Comparison of ENCODE assay signal across 17 cellular contexts in the genomic region with DNA sequence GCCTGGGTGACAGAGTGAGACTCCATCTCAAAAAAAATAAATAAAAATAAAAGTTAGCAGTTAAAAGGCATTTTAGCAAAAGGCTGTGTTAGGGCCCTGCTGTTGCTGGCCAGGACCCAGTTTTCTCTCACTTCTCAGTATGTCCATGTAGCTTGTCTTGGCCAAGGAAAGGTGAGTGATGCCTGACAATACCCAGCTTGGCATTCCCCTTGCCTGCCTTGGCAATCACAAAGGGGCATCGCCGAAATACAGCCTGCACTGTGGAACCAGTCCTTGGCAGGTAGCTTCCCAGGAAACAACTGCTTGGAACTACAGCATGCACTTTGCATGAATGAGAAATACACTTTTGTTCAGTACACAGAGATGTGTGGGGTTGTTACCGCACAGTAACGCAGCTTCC.
DNase-seq lines count a peak whose midpoint lies in the region; ATAC-seq and TF ChIP-seq lines count a peak whose summit lies in the region.
"Had no signal": no experiment of that assay in that cellular context is flagged by ENCODE, and none has a peak within 500 bp of the region (broad histone marks: within the 10 kb centered on the region; RNA-seq: fewer than 3 reads in every experiment).

No MANE protein-coding gene starts in this region.

- 67 to 72% (median 69%) methylated on average over 4 of the region's 4 CpGs for WGBS in heart left ventricle, 4 donors
- WGBS in heart right ventricle, 2 donors = 67 to 73% methylated on average over 4 of the region's 4 CpGs
- WGBS in spleen, 5 donors = 77 to 97% (median 93%) methylated on average over 4 of the region's 4 CpGs

- H3K27ac ChIP-seq in heart left ventricle (no peak overlapping the region), left ventricle myocardium inferior (replicated peaks) (no peak overlapping the region), heart right ventricle (no peak overlapping the region), spleen (no peak overlapping the region)

- H3K9me3 ChIP-seq in heart left ventricle (no peaks in the 10 kb centered on the region), left ventricle myocardium inferior (replicated peaks) (no peaks in the 10 kb centered on the region), heart right ventricle (peaks cover 0 to 4% (median 0%) of the 10 kb centered on the region in 11 donors), spleen (no peaks in the 10 kb centered on the region)
- H3K9me3 ChIP-seq: HAP-1 had no signal

- intact Hi-C loops in heart left ventricle (cut with DNase I) (loop anchor here in 1 of 10 donors (5.0 kb wide), 1 partner anchor 182 kb away; no protein-coding TSS in a partner anchor), left ventricle myocardium inferior (cut with micrococcal nuclease) (no loop called here), heart right ventricle (cut with DNase I) (no loop called here), spleen (cut with DNase I; ENCODE audit: low total_unique reads) (no loop called here)

- TF ChIP-seq POLR2A in heart left ventricle (IDR thresholded peaks at IDR 0.05) = no peak
- no peak for TF ChIP-seq POLR2A in spleen (IDR thresholded peaks at IDR 0.05)

- H3K36me3 ChIP-seq in heart left ventricle (no peaks in the 10 kb centered on the region), left ventricle myocardium inferior (no peaks in the 10 kb centered on the region), heart right ventricle (no peaks in the 10 kb centered on the region), spleen (no peaks in the 10 kb centered on the region)
- H3K36me3 ChIP-seq: HAP-1 had no signal

- H3K4me1 ChIP-seq in heart left ventricle (peaks cover 0 to 13% (median 0%) of the 10 kb centered on the region in 12 donors), left ventricle myocardium inferior (peaks cover 26% of the 10 kb centered on the region), heart right ventricle (peaks cover 0 to 15% (median 4%) of the 10 kb centered on the region in 9 donors), spleen (no peaks in the 10 kb centered on the region)
- H3K4me1 ChIP-seq: HAP-1 had no signal

- DNase-seq in heart left ventricle = no peak
- DNase-seq in left ventricle myocardium inferior = no peak
- no peak for DNase-seq in heart right ventricle
- peak; percentile 6 for DNase-seq in spleen
- DNase-seq in iPS-NIHi11 (ENCODE audit: low spot score) = no peak
- DNase-seq in activated T-cell treated with anti-CD3 and anti-CD28 coated beads for 4 hours = no peak
- DNase-seq: C1 segment of cervical spinal cord; Calu3; CD4-positive, alpha-beta memory T cell; COR-L47; DMS53; DMS79 treated with DMSO at 0.1 percent for 48 hours; GF-D8; HFFc6 had no signal

- no peaks in the 10 kb centered on the region for H3K27me3 ChIP-seq in heart left ventricle
- no peaks in the 10 kb centered on the region for H3K27me3 ChIP-seq in left ventricle myocardium inferior (ENCODE audit: low read depth)
- no peaks in the 10 kb centered on the region for H3K27me3 ChIP-seq in heart right ventricle
- peaks cover 0 to under 1% (median 0%) of the 10 kb centered on the region in 7 donors for H3K27me3 ChIP-seq in spleen (replicated peaks in 1 of 7)

- H3K4me3 ChIP-seq in heart left ventricle = no peak overlapping the region
- no peak overlapping the region for H3K4me3 ChIP-seq in left ventricle myocardium inferior
- H3K4me3 ChIP-seq in heart right ventricle = no peak overlapping the region
- no peak overlapping the region for H3K4me3 ChIP-seq in spleen
- H3K4me3 ChIP-seq: GM23338, HAP-1 had no signal

- ATAC-seq in heart left ventricle (peak in 3 of 4 donors; percentile 29 to 79 (median 55)), heart right ventricle (peak in 5 of 8 donors; percentile 7 to 80 (median 45)), GM18520 (IDR thresholded peaks at IDR 0.05; ENCODE audit: unreplicated experiment) (no peak)
- ATAC-seq: GM23338 had no signal

- TF ChIP-seq CTCF in heart left ventricle (IDR thresholded peaks at IDR 0.05) = no peak
- TF ChIP-seq CTCF in left ventricle myocardium inferior (IDR thresholded peaks at IDR 0.05; ENCODE audit: borderline replicate concordance) = no peak
- TF ChIP-seq CTCF in heart right ventricle (IDR thresholded peaks at IDR 0.05) = no peak
- no peak for TF ChIP-seq CTCF in spleen (IDR thresholded peaks at IDR 0.05 in 8 of 11, conservative IDR thresholded peaks at IDR 0.05 in 3 of 11)
